In genomic region chr6:89079611-89080213, GRCh38 we compare ENCODE assay signal across 8 cellular contexts. TPM values are rescaled to one million over a fixed set of nuclear protein-coding genes. Genes with fewer than 3 reads are reported as not detected.
A peak's percentile ranks its signal among the peaks of the same experiment; 100 is the strongest.
DNase-seq lines count a peak whose midpoint lies in the region; ATAC-seq and TF ChIP-seq lines count a peak whose summit lies in the region.

No MANE protein-coding gene starts in this region.

- H3K27me3 ChIP-seq in KMS-11 (ENCODE audit: insufficient read depth, low read depth) (no peaks in the 10 kb centered on the region), iPS DF 6.9 (ENCODE audit: control insufficient read depth, insufficient read depth, low read length) (no peaks in the 10 kb centered on the region)

- H4K20me1 ChIP-seq in KMS-11 (ENCODE audit: insufficient read depth), result peaks cover 7% of the 10 kb centered on the region; the same call in 1 of the 2 replicates

- H2AFZ ChIP-seq in KMS-11 (ENCODE audit: low read depth), result peak overlapping the region; percentile 83

- intact Hi-C loops in sciatic nerve (cut with DNase I), result no loop called here

- H3K79me2 ChIP-seq in KMS-11 (ENCODE audit: insufficient read depth, low read depth), result peaks cover 28% of the 10 kb centered on the region

- peak overlapping the region; percentile 84 for H3K4me2 ChIP-seq in KMS-11

- DNase-seq in ELF-1 (ENCODE audit: low read depth, low spot score) (peak; percentile 61), T-helper 22 cell (ENCODE audit: low read depth) (peak; percentile 14), astrocyte of the spinal cord (ENCODE audit: low read depth, low spot score) (peak; percentile 85), iPS DF 6.9 (ENCODE audit: low read depth, low spot score) (no peak), sciatic nerve (ENCODE audit: low spot score) (peak; percentile 70)

- H3K4me1 ChIP-seq in KMS-11 (ENCODE audit: low read depth, poor library complexity, severe bottlenecking) (peaks cover 10% of the 10 kb centered on the region), iPS DF 6.9 (ENCODE audit: control insufficient read depth, insufficient read depth, low read length) (no peaks in the 10 kb centered on the region)

- in situ Hi-C loops in astrocyte of the spinal cord (cut with HindIII; ENCODE audit: low sequenced_read_pairs), result no loop called here

- ATAC-seq in sciatic nerve (peak; percentile 35), HG03108 (IDR thresholded peaks at IDR 0.05; ENCODE audit: unreplicated experiment) (no peak), HG03025 (IDR thresholded peaks at IDR 0.05; ENCODE audit: low FRiP score, unreplicated experiment) (no peak)

- TF ChIP-seq CTCF in KMS-11 (conservative IDR thresholded peaks at IDR 0.05; ENCODE audit: low read depth, low read length) (no peak), astrocyte of the spinal cord (IDR thresholded peaks at IDR 0.05; ENCODE audit: low read depth, low read length) (no peak)

- H3K4me3 ChIP-seq in KMS-11 (IDR thresholded peaks at IDR 0.05; ENCODE audit: insufficient read depth, low read depth, low read length) (no peak overlapping the region), astrocyte of the spinal cord (ENCODE audit: low read depth, low read length) (peak overlapping the region; percentile 92), iPS DF 6.9 (ENCODE audit: low read length) (peak overlapping the region; percentile 29; the same call in 1 of the 2 replicates)

- H3K36me3 ChIP-seq in KMS-11 (ENCODE audit: insufficient read depth), result no peaks in the 10 kb centered on the region
- no peaks in the 10 kb centered on the region; the same call in 1 of the 2 replicates for H3K36me3 ChIP-seq in iPS DF 6.9 (ENCODE audit: control insufficient read depth, insufficient read depth, low read length)

- no peaks in the 10 kb centered on the region for H3K9me3 ChIP-seq in iPS DF 6.9 (ENCODE audit: control insufficient read depth, insufficient read depth, low read length)

- WGBS in iPS DF 6.9 (ENCODE audit: insufficient coverage, insufficient read length), result no CpG with 5 or more reads among the region's 17 CpGs

- peak overlapping the region; percentile 51; the same call in 1 of the 2 replicates for H3K9ac ChIP-seq in KMS-11

- H3K27ac ChIP-seq in KMS-11 (peak overlapping the region; percentile 79), iPS DF 6.9 (ENCODE audit: low read length) (no peak overlapping the region)

RNA-seq across cellular contexts. Expression of gene PNRC1, which starts 0.8 kb away (rescaled TPM):
- total RNA-seq in sciatic nerve, result 333 TPM

RNA-seq across cellular contexts. Expression of gene SRSF12, which starts 38.2 kb away (rescaled TPM):
- total RNA-seq in sciatic nerve, result 2.0 TPM
